In the genomic region with DNA sequence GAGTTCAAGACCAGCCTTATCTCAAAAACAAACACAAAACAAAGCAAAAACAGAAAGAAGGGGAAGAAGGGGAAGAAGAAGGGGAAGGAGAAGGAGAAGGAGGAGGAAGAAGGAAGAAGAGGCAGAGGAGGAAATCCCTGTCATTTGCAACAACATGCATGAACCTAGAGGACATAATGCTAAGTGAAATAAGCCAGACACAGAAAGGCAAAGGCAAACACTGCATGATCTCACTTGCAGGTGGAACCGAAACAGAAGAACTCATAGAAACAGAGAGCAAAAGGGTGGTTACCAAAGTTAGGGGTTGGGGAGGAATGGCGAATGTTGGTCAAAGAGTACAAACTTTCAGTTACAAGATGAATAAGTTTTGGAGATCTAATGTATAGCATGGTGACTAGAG, we compare ENCODE assay signal across 9 cellular contexts.
A peak's percentile ranks its signal among the peaks of the same experiment; 100 is the strongest.
DNase-seq lines count a peak whose midpoint lies in the region; ATAC-seq, FAIRE-seq and TF ChIP-seq lines count a peak whose summit lies in the region.
"Had no signal": no experiment of that assay in that cellular context is flagged by ENCODE, and none has a peak within 500 bp of the region (broad histone marks: within the 10 kb centered on the region; RNA-seq: fewer than 3 reads in every experiment).

No MANE protein-coding gene starts in this region.

- no peaks in the 10 kb centered on the region for H4K20me1 ChIP-seq in KMS-11 (ENCODE audit: insufficient read depth)

- no peak overlapping the region for H3K9ac ChIP-seq in KMS-11

- peak overlapping the region; percentile 46; the same call in 1 of the 2 replicates for H3K4me2 ChIP-seq in KMS-11

- DNase-seq in activated naive CD4-positive, alpha-beta T cell treated with anti-CD3 and anti-CD28 coated beads for 36 hours = peak; percentile 15
- no peak for DNase-seq in activated naive CD4-positive, alpha-beta T cell treated with anti-CD3 and anti-CD28 coated beads, Interleukin-2, amount 10 ng/mL, durations not matched to agents 7 days and 5 days
- DNase-seq in stimulated activated naive CD8-positive, alpha-beta T cell treated with anti-CD3 and anti-CD28 coated beads, Interleukin-15, Interleukin-2, amounts not matched to agents 100 U/mL and 50 U/mL, for 24 hours = no peak
- DNase-seq in mucosa of gallbladder (ENCODE audit: low spot score) (no peak), D721Med (ENCODE audit: insufficient read length, low spot score) (no peak), ecto neural progenitor cell (ENCODE audit: low spot score) (no peak)
- DNase-seq: effector memory CD4-positive, alpha-beta T cell had no signal

- no peak overlapping the region for H3K27ac Mint-ChIP-seq in activated naive CD4-positive, alpha-beta T cell treated with anti-CD3 and anti-CD28 coated beads for 36 hours
- no peak overlapping the region for H3K27ac Mint-ChIP-seq in activated naive CD4-positive, alpha-beta T cell treated with anti-CD3 and anti-CD28 coated beads, Interleukin-2, amount 10 ng/mL, durations not matched to agents 7 days and 5 days

- H2AFZ ChIP-seq in KMS-11 (ENCODE audit: low read depth) = no peak overlapping the region

- peak; percentile 50 for ATAC-seq in HG02571 (IDR thresholded peaks at IDR 0.05; ENCODE audit: unreplicated experiment)
- ATAC-seq in stimulated activated naive CD8-positive, alpha-beta T cell treated with anti-CD3 and anti-CD28 coated beads, Interleukin-15, Interleukin-2, amounts not matched to agents 100 U/mL and 50 U/mL, for 24 hours = peak; percentile 48

- no peaks in the 10 kb centered on the region for H3K9me3 Mint-ChIP-seq in activated naive CD4-positive, alpha-beta T cell treated with anti-CD3 and anti-CD28 coated beads for 36 hours
- H3K9me3 Mint-ChIP-seq in activated naive CD4-positive, alpha-beta T cell treated with anti-CD3 and anti-CD28 coated beads, Interleukin-2, amount 10 ng/mL, durations not matched to agents 7 days and 5 days = peaks cover 5% of the 10 kb centered on the region

- no peaks in the 10 kb centered on the region for H3K36me3 ChIP-seq in KMS-11 (ENCODE audit: insufficient read depth)

- intact Hi-C loops in activated naive CD4-positive, alpha-beta T cell treated with anti-CD3 and anti-CD28 coated beads for 36 hours (cut with micrococcal nuclease) = no loop called here

- CTCF ChIA-PET in activated naive CD4-positive, alpha-beta T cell treated with anti-CD3 and anti-CD28 coated beads for 36 hours (lab: Charles Lee) = interaction anchor here (1.9 kb wide), 1 partner anchor 43 kb away, joined by 6 read pairs; no protein-coding TSS in a partner anchor
- CTCF ChIA-PET in activated naive CD4-positive, alpha-beta T cell treated with anti-CD3 and anti-CD28 coated beads, Interleukin-2, amount 10 ng/mL, durations not matched to agents 7 days and 5 days (lab: Charles Lee) = no interaction called here

- peaks cover 4% of the 10 kb centered on the region for H3K27me3 Mint-ChIP-seq in activated naive CD4-positive, alpha-beta T cell treated with anti-CD3 and anti-CD28 coated beads for 36 hours (ENCODE audit: low read depth)
- peaks cover 20% of the 10 kb centered on the region for H3K27me3 Mint-ChIP-seq in activated naive CD4-positive, alpha-beta T cell treated with anti-CD3 and anti-CD28 coated beads, Interleukin-2, amount 10 ng/mL, durations not matched to agents 7 days and 5 days

- no peak for FAIRE-seq in D721Med (lab: Jason Lieb, UNC)

- H3K79me2 ChIP-seq in KMS-11 (ENCODE audit: insufficient read depth, low read depth) = no peaks in the 10 kb centered on the region

- peaks cover 53% of the 10 kb centered on the region for H3K4me1 ChIP-seq in KMS-11 (ENCODE audit: low read depth, poor library complexity, severe bottlenecking)

- no peak overlapping the region; the same call in 1 of the 2 replicates for H3K27ac ChIP-seq in KMS-11

- H3K4me3 Mint-ChIP-seq in activated naive CD4-positive, alpha-beta T cell treated with anti-CD3 and anti-CD28 coated beads for 36 hours = no peak overlapping the region
- no peak overlapping the region for H3K4me3 Mint-ChIP-seq in activated naive CD4-positive, alpha-beta T cell treated with anti-CD3 and anti-CD28 coated beads, Interleukin-2, amount 10 ng/mL, durations not matched to agents 7 days and 5 days

- TF ChIP-seq CTCF in KMS-11 (conservative IDR thresholded peaks at IDR 0.05; ENCODE audit: low read depth, low read length) = no peak
- no peak for TF ChIP-seq CTCF in D721Med (IDR thresholded peaks at IDR 0.05; ENCODE audit: insufficient read depth, missing control alignments)

- H3K4me3 ChIP-seq in KMS-11 (IDR thresholded peaks at IDR 0.05; ENCODE audit: insufficient read depth, low read depth, low read length) = no peak overlapping the region

- H3K36me3 Mint-ChIP-seq in activated naive CD4-positive, alpha-beta T cell treated with anti-CD3 and anti-CD28 coated beads for 36 hours (ENCODE audit: low read depth) = no peaks in the 10 kb centered on the region
- H3K36me3 Mint-ChIP-seq in activated naive CD4-positive, alpha-beta T cell treated with anti-CD3 and anti-CD28 coated beads, Interleukin-2, amount 10 ng/mL, durations not matched to agents 7 days and 5 days = peaks cover 32% of the 10 kb centered on the region

- H3K27me3 ChIP-seq in KMS-11 (ENCODE audit: insufficient read depth, low read depth) = no peaks in the 10 kb centered on the region

- peaks cover 44% of the 10 kb centered on the region for H3K4me1 Mint-ChIP-seq in activated naive CD4-positive, alpha-beta T cell treated with anti-CD3 and anti-CD28 coated beads for 36 hours (ENCODE audit: low read depth)
- H3K4me1 Mint-ChIP-seq in activated naive CD4-positive, alpha-beta T cell treated with anti-CD3 and anti-CD28 coated beads, Interleukin-2, amount 10 ng/mL, durations not matched to agents 7 days and 5 days = peaks cover 75% of the 10 kb centered on the region
